In the genomic region with DNA sequence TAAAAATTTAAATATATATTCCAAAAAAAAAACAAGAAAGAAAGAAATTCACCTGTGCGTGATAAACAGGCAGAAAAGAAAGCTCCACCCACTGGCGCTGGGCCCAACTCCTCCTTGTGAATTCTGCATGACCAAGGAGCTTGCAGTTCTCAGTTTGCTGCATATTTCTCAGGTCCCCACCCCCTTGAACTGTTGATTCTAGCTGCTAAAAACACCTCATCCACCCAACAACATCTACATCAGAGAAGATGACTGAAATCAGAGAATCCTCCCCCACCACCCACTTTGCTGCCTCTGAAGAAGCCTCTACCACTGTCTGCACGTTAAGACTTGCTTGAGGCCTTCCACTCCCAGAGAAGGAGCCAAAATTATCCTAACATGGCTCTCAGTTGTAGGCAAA, we compare ENCODE assay signal across 18 cellular contexts.
DNase-seq lines count a peak whose midpoint lies in the region; ATAC-seq and TF ChIP-seq lines count a peak whose summit lies in the region.
"Had no signal": no experiment of that assay in that cellular context is flagged by ENCODE, and none has a peak within 500 bp of the region (broad histone marks: within the 10 kb centered on the region; RNA-seq: fewer than 3 reads in every experiment).

No MANE protein-coding gene starts in this region.

- H3K27ac ChIP-seq in HEK293 (ENCODE audit: extremely low read depth, low read depth, low read length) (no peak overlapping the region), gastroesophageal sphincter (peak overlapping the region; percentile 24 to 73 (median 68)), stomach (peak overlapping the region in 3 of 5 donors; percentile 27 to 59 (median 52))
- H3K27ac ChIP-seq: GM23248, heart right ventricle, SJSA1 had no signal

- intact Hi-C loops in stomach (cut with DNase I; ENCODE audit: low total_unique reads), result no loop called here
- intact Hi-C loops in activated T-helper 1 cell treated with anti-CD3 and anti-CD28 coated beads, Interleukin-12 subunit alpha, Interleukin-12 subunit beta, Interleukin-2, Interleukin-4 antibody, amounts not matched to agents 30 ng/mL and 10 ng/mL and 1 ng/mL, durations not matched to agents 14 hours and 24 hours and 36 hours (cut with micrococcal nuclease), result loop anchor here (1.0 kb wide), 1 partner anchor 23 kb away; no protein-coding TSS in a partner anchor

- no peaks in the 10 kb centered on the region for H3K36me3 Mint-ChIP-seq in activated T-helper 1 cell treated with anti-CD3 and anti-CD28 coated beads, Interleukin-12 subunit alpha, Interleukin-12 subunit beta, Interleukin-2, Interleukin-4 antibody, amounts not matched to agents 30 ng/mL and 10 ng/mL and 1 ng/mL, durations not matched to agents 14 hours and 24 hours and 36 hours (ENCODE audit: low read depth)

- H3K4me1 Mint-ChIP-seq in activated T-helper 1 cell treated with anti-CD3 and anti-CD28 coated beads, Interleukin-12 subunit alpha, Interleukin-12 subunit beta, Interleukin-2, Interleukin-4 antibody, amounts not matched to agents 30 ng/mL and 10 ng/mL and 1 ng/mL, durations not matched to agents 14 hours and 24 hours and 36 hours (ENCODE audit: low read depth), result no peaks in the 10 kb centered on the region
- H3K4me1 Mint-ChIP-seq: activated naive CD4-positive, alpha-beta T cell treated with anti-CD3 and anti-CD28 coated beads, Interleukin-2, amount 50 U/mL, for 24 hours; B cell had no signal

- TF ChIP-seq EP300 in gastroesophageal sphincter (IDR thresholded peaks at IDR 0.05) (no peak), stomach (IDR thresholded peaks at IDR 0.05) (no peak)

- H3K27ac Mint-ChIP-seq in activated T-helper 1 cell treated with anti-CD3 and anti-CD28 coated beads, Interleukin-12 subunit alpha, Interleukin-12 subunit beta, Interleukin-2, Interleukin-4 antibody, amounts not matched to agents 30 ng/mL and 10 ng/mL and 1 ng/mL, durations not matched to agents 14 hours and 24 hours and 36 hours, result no peak overlapping the region
- H3K27ac Mint-ChIP-seq: activated naive CD4-positive, alpha-beta T cell treated with anti-CD3 and anti-CD28 coated beads, Interleukin-2, amount 50 U/mL, for 24 hours; B cell had no signal

- H3K36me3 ChIP-seq in HEK293 (ENCODE audit: control insufficient read depth in 2 of 2, insufficient read depth in 1 of 2, low read length in 2 of 2), result no peaks in the 10 kb centered on the region
- no peaks in the 10 kb centered on the region for H3K36me3 ChIP-seq in gastroesophageal sphincter
- no peaks in the 10 kb centered on the region for H3K36me3 ChIP-seq in stomach
- H3K36me3 ChIP-seq: heart right ventricle, SJSA1 had no signal

- no peaks in the 10 kb centered on the region for H3K9me3 Mint-ChIP-seq in activated T-helper 1 cell treated with anti-CD3 and anti-CD28 coated beads, Interleukin-12 subunit alpha, Interleukin-12 subunit beta, Interleukin-2, Interleukin-4 antibody, amounts not matched to agents 30 ng/mL and 10 ng/mL and 1 ng/mL, durations not matched to agents 14 hours and 24 hours and 36 hours
- H3K9me3 Mint-ChIP-seq: activated naive CD4-positive, alpha-beta T cell treated with anti-CD3 and anti-CD28 coated beads, Interleukin-2, amount 50 U/mL, for 24 hours had no signal

- peaks cover 3% of the 10 kb centered on the region for H3K27me3 Mint-ChIP-seq in activated T-helper 1 cell treated with anti-CD3 and anti-CD28 coated beads, Interleukin-12 subunit alpha, Interleukin-12 subunit beta, Interleukin-2, Interleukin-4 antibody, amounts not matched to agents 30 ng/mL and 10 ng/mL and 1 ng/mL, durations not matched to agents 14 hours and 24 hours and 36 hours (ENCODE audit: insufficient read depth)
- H3K27me3 Mint-ChIP-seq: activated naive CD4-positive, alpha-beta T cell treated with anti-CD3 and anti-CD28 coated beads, Interleukin-2, amount 50 U/mL, for 24 hours had no signal

- no peak overlapping the region for H3K4me3 Mint-ChIP-seq in activated T-helper 1 cell treated with anti-CD3 and anti-CD28 coated beads, Interleukin-12 subunit alpha, Interleukin-12 subunit beta, Interleukin-2, Interleukin-4 antibody, amounts not matched to agents 30 ng/mL and 10 ng/mL and 1 ng/mL, durations not matched to agents 14 hours and 24 hours and 36 hours
- H3K4me3 Mint-ChIP-seq: activated naive CD4-positive, alpha-beta T cell treated with anti-CD3 and anti-CD28 coated beads, Interleukin-2, amount 50 U/mL, for 24 hours; B cell had no signal

- H3K9me3 ChIP-seq in HEK293 (ENCODE audit: control insufficient read depth, insufficient read depth, low read depth, low read length) (no peaks in the 10 kb centered on the region), gastroesophageal sphincter (no peaks in the 10 kb centered on the region), stomach (no peaks in the 10 kb centered on the region)
- H3K9me3 ChIP-seq: heart right ventricle, SJSA1 had no signal

- H3K27me3 ChIP-seq in gastroesophageal sphincter (no peaks in the 10 kb centered on the region), stomach (no peaks in the 10 kb centered on the region)
- H3K27me3 ChIP-seq: heart right ventricle, SJSA1 had no signal

- 61 to 68% methylated on average over 2 to 3 of the region's 3 CpGs for WGBS in gastroesophageal sphincter (ENCODE audit: low coverage in 1 of 2), 2 donors
- 61 to 73% (median 70%) methylated on average over 3 of the region's 3 CpGs for WGBS in stomach, 5 donors

- H3K4me3 ChIP-seq in HEK293 (ENCODE audit: low read depth, low read length) (no peak overlapping the region), gastroesophageal sphincter (no peak overlapping the region), stomach (no peak overlapping the region)
- H3K4me3 ChIP-seq: GM23248, heart right ventricle, SJSA1 had no signal

- TF ChIP-seq POLR2A in gastroesophageal sphincter (IDR thresholded peaks at IDR 0.05) (no peak), stomach (IDR thresholded peaks at IDR 0.05) (no peak)

- DNase-seq in OCI-M1 (lab: John Stamatoyannopoulos, UW), result peak; percentile 8
- no peak for DNase-seq in stomach
- no peak for DNase-seq in HEK293T (ENCODE audit: extremely low spot score)
- DNase-seq in NCI-H524 (lab: John Stamatoyannopoulos, UW), result no peak
- no peak for DNase-seq in activated T-helper 1 cell treated with anti-CD3 and anti-CD28 coated beads, Interleukin-12 subunit alpha, Interleukin-12 subunit beta, Interleukin-2, Interleukin-4 antibody, amounts not matched to agents 30 ng/mL and 10 ng/mL and 1 ng/mL, durations not matched to agents 14 hours and 24 hours and 36 hours (ENCODE audit: low spot score)
- DNase-seq: GM23248, heart right ventricle, MM.1S, NCI-H187, NCI-H510A, substantia nigra had no signal

- H3K4me1 ChIP-seq in HEK293 (ENCODE audit: control insufficient read depth, insufficient read depth, low read length) (no peaks in the 10 kb centered on the region), gastroesophageal sphincter (peaks cover 0 to 39% (median 4%) of the 10 kb centered on the region in 3 donors), stomach (peaks cover 0 to 25% (median 9%) of the 10 kb centered on the region in 4 donors)
- H3K4me1 ChIP-seq: SJSA1 had no signal

- TF ChIP-seq CTCF in HEK293 (tag by site-specific recombination; IDR thresholded peaks at IDR 0.05) (no peak), gastroesophageal sphincter (IDR thresholded peaks at IDR 0.05) (no peak), stomach (IDR thresholded peaks at IDR 0.05) (no peak)

- POLR2A ChIA-PET in HEK293 (lab: Yijun Ruan, JAX), result no interaction called here
- POLR2A ChIA-PET in HEK293T (lab: Yijun Ruan, JAX), result no interaction called here

- ATAC-seq in gastroesophageal sphincter, result peak; percentile 4
- ATAC-seq: heart right ventricle, HepG2, sciatic nerve had no signal

- CTCF ChIA-PET in HEK293 (lab: Yijun Ruan, JAX) (interaction anchor here (0.6 kb wide), 1 partner anchor 101 kb away, joined by 5 read pairs; no protein-coding TSS in a partner anchor), HEK293T (lab: Yijun Ruan, JAX) (no interaction called here)

TF ChIP-seq in HEK293, 187 proteins besides CTCF, POLR2A, EP300 and RAD21:
- TF ChIP-seq EGR2 (tag by site-specific recombination; IDR thresholded peaks at IDR 0.05; ENCODE audit: low read depth) (peak; percentile 49; the same call in 1 of the 2 replicates), FEZF1 (tag by site-specific recombination; IDR thresholded peaks at IDR 0.05) (no peak), OSR2 (tag by site-specific recombination; IDR thresholded peaks at IDR 0.05) (peak; percentile 17; the same call in 1 of the 2 replicates)

TF ChIP-seq in HEK293T, 16 proteins besides CTCF, POLR2A, EP300 and RAD21:
- TF ChIP-seq BHLHE40 (IDR thresholded peaks at IDR 0.05; ENCODE audit: borderline replicate concordance) (no peak), LEF1 (IDR thresholded peaks at IDR 0.05; ENCODE audit: borderline replicate concordance) (no peak), ELF4 (IDR thresholded peaks at IDR 0.05) (no peak), TARDBP (IDR thresholded peaks at IDR 0.05) (no peak)
